26 cellular contexts compared by ENCODE assay signal in the genomic region with DNA sequence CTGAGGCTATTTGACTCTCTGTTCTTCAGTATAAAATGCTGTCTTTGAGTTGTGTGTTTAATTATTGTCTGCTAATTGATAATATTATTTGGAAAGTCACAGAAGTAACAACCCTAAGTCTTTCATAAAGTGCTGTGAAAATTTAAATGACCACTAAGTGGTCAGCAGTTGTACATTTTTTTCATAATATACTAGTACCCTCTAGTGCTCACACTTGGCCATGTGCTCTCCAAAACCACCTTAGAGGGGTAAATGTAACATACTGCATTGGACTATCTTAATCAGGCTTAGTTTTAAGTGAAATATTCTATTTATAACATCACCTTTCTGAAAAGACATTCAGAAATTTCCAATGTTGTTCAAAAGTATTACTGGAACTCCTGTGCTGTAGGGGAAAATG.
DNase-seq lines count a peak whose midpoint lies in the region; ATAC-seq and TF ChIP-seq lines count a peak whose summit lies in the region.
"Had no signal": no experiment of that assay in that cellular context is flagged by ENCODE, and none has a peak within 500 bp of the region (broad histone marks: within the 10 kb centered on the region; RNA-seq: fewer than 3 reads in every experiment).

No MANE protein-coding gene starts in this region.

- H3F3A ChIP-seq in SK-N-SH (replicated peaks; ENCODE audit: insufficient read depth), result no peaks in the 10 kb centered on the region

- CTCF ChIA-PET in SK-N-SH (lab: Yijun Ruan, JAX), result no interaction called here
- CTCF ChIA-PET in RWPE1 (lab: Yijun Ruan, JAX), result no interaction called here

- H3K9me2 ChIP-seq in SK-N-SH, result no peaks in the 10 kb centered on the region

- H2AFZ ChIP-seq in SK-N-SH (ENCODE audit: low read depth), result no peak overlapping the region

- H4K20me1 ChIP-seq in SK-N-SH (ENCODE audit: insufficient read depth), result no peaks in the 10 kb centered on the region

- H3K36me3 Mint-ChIP-seq in type B pancreatic cell, result no peaks in the 10 kb centered on the region
- H3K36me3 Mint-ChIP-seq: CD4-positive, CD25-positive, alpha-beta regulatory T cell had no signal

- no peaks in the 10 kb centered on the region for H3K4me1 ChIP-seq in SK-N-SH (ENCODE audit: control insufficient read depth in 1 of 2, insufficient read depth in 2 of 2, low read depth in 1 of 2, low read length in 1 of 2)
- H3K4me1 ChIP-seq: A549, heart right ventricle had no signal

- no peak overlapping the region for H3K27ac Mint-ChIP-seq in type B pancreatic cell
- H3K27ac Mint-ChIP-seq: activated naive CD4-positive, alpha-beta T cell treated with anti-CD3 and anti-CD28 coated beads for 36 hours; CD4-positive, CD25-positive, alpha-beta regulatory T cell; nephron had no signal

- no peak for TF ChIP-seq EP300 in SK-N-SH (IDR thresholded peaks at IDR 0.05; ENCODE audit: borderline replicate concordance in 1 of 2, low read depth in 1 of 2, low read length in 1 of 2)

- no peaks in the 10 kb centered on the region for H3K4me1 Mint-ChIP-seq in type B pancreatic cell (ENCODE audit: unreplicated experiment)
- H3K4me1 Mint-ChIP-seq: CD4-positive, CD25-positive, alpha-beta regulatory T cell; nephron had no signal

- no peak for ATAC-seq in SK-N-SH treated with all-trans-retinoic acid at 6 μM for 48 hours
- ATAC-seq: A549; activated CD4-positive, CD25-positive, alpha-beta regulatory T cell treated with anti-CD3 and anti-CD28 coated beads, Interleukin-2, amount 50 U/mL, for 24 hours; heart right ventricle had no signal

- H3K4me3 ChIP-seq in SK-N-SH (ENCODE audit: low read depth in 2 of 2, low read length in 1 of 2), result no peak overlapping the region
- H3K4me3 ChIP-seq: A549, dorsolateral prefrontal cortex, heart right ventricle, skin epidermis had no signal

- TF ChIP-seq CTCF in SK-N-SH (IDR thresholded peaks at IDR 0.05) (no peak), type B pancreatic cell (conservative IDR thresholded peaks at IDR 0.05) (peak; percentile 31), RWPE1 (conservative IDR thresholded peaks at IDR 0.05; ENCODE audit: low read depth) (no peak)

- H3K9me3 ChIP-seq in SK-N-SH, result no peaks in the 10 kb centered on the region
- H3K9me3 ChIP-seq: A549, heart right ventricle had no signal

- peak; percentile 58 for TF ChIP-seq RAD21 in SK-N-SH (IDR thresholded peaks at IDR 0.05; ENCODE audit: low read length)

- H3K27ac ChIP-seq in SK-N-SH (ENCODE audit: low read depth in 2 of 2, low read length in 1 of 2) (no peak overlapping the region), RWPE1 (no peak overlapping the region)
- H3K27ac ChIP-seq: A549, dorsolateral prefrontal cortex, heart right ventricle, skin epidermis had no signal

- H3K4me3 Mint-ChIP-seq in type B pancreatic cell, result no peak overlapping the region
- H3K4me3 Mint-ChIP-seq: activated naive CD4-positive, alpha-beta T cell treated with anti-CD3 and anti-CD28 coated beads for 36 hours; CD4-positive, CD25-positive, alpha-beta regulatory T cell; nephron had no signal

- H3K9ac ChIP-seq in SK-N-SH, result no peak overlapping the region

- H3K79me2 ChIP-seq in SK-N-SH (ENCODE audit: insufficient read depth), result no peaks in the 10 kb centered on the region

- no peaks in the 10 kb centered on the region for H3K27me3 Mint-ChIP-seq in type B pancreatic cell
- H3K27me3 Mint-ChIP-seq: CD4-positive, CD25-positive, alpha-beta regulatory T cell had no signal

- DNase-seq in SK-N-SH (no peak), RKO (ENCODE audit: low spot score) (peak; percentile 23), kidney glomerular epithelial cell (lab: John Stamatoyannopoulos, UW) (peak; percentile 34), type B pancreatic cell (ENCODE audit: extremely low spot score, unreplicated experiment) (no peak), OCI-M2 (lab: John Stamatoyannopoulos, UW; ENCODE audit: unreplicated experiment) (no peak), RWPE1 (ENCODE audit: low spot score) (no peak), NK-92 (lab: John Stamatoyannopoulos, UW; ENCODE audit: unreplicated experiment) (no peak)
- DNase-seq: activated CD4-positive, alpha-beta T cell treated with anti-CD3 and anti-CD28 coated beads, Interleukin-2, amount 50 U/mL, for 4 hours; activated naive CD4-positive, alpha-beta T cell treated with anti-CD3 and anti-CD28 coated beads for 36 hours; CD4-positive, CD25-positive, alpha-beta regulatory T cell; dorsolateral prefrontal cortex; EL; GOT3; heart right ventricle; KG1; kidney; MM.1S; NCI-H1105 treated with DMSO at 0.1 percent for 48 hours; NCI-H1930; RPMI8226; stimulated activated naive CD4-positive, alpha-beta T cell had no signal

- no peak overlapping the region for H3K4me2 ChIP-seq in SK-N-SH
- H3K4me2 ChIP-seq: A549 had no signal

- no peaks in the 10 kb centered on the region for H3K36me3 ChIP-seq in SK-N-SH (replicated peaks in 1 of 2; ENCODE audit: control insufficient read depth in 1 of 2, insufficient read depth in 2 of 2, low read length in 1 of 2)
- H3K36me3 ChIP-seq: heart right ventricle had no signal

- H3K9me3 Mint-ChIP-seq in type B pancreatic cell, result no peaks in the 10 kb centered on the region
- H3K9me3 Mint-ChIP-seq: activated naive CD4-positive, alpha-beta T cell treated with anti-CD3 and anti-CD28 coated beads for 36 hours; nephron had no signal

- POLR2A ChIA-PET in SK-N-SH (lab: Yijun Ruan, JAX), result no interaction called here
- POLR2A ChIA-PET in RWPE1 (lab: Yijun Ruan, JAX; ENCODE audit: low non-redundant PET), result no interaction called here

- no peaks in the 10 kb centered on the region for H3K27me3 ChIP-seq in SK-N-SH (ENCODE audit: insufficient read depth)
- H3K27me3 ChIP-seq: dorsolateral prefrontal cortex, heart right ventricle had no signal

TF ChIP-seq in SK-N-SH, 30 proteins besides CTCF, POLR2A, EP300 and RAD21 (continues in another document):
- TF ChIP-seq SIN3A (IDR thresholded peaks at IDR 0.05; ENCODE audit: borderline replicate concordance, low read depth, low read length), result no peak
- TF ChIP-seq JUND (IDR thresholded peaks at IDR 0.05), result no peak
- TF ChIP-seq, protein P1, sequence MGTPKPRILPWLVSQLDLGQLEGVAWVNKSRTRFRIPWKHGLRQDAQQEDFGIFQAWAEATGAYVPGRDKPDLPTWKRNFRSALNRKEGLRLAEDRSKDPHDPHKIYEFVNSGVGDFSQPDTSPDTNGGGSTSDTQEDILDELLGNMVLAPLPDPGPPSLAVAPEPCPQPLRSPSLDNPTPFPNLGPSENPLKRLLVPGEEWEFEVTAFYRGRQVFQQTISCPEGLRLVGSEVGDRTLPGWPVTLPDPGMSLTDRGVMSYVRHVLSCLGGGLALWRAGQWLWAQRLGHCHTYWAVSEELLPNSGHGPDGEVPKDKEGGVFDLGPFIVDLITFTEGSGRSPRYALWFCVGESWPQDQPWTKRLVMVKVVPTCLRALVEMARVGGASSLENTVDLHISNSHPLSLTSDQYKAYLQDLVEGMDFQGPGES (IDR thresholded peaks at IDR 0.05; ENCODE audit: low read depth, low read length), result no peak
- no peak for TF ChIP-seq NFIC (IDR thresholded peaks at IDR 0.05; ENCODE audit: borderline replicate concordance)
- TF ChIP-seq TCF12 (IDR thresholded peaks at IDR 0.05), result no peak
- TF ChIP-seq FOXJ3 (CRISPR knock-in tag; IDR thresholded peaks at IDR 0.05), result no peak
- TF ChIP-seq POLR2AphosphoS5 (IDR thresholded peaks at IDR 0.05; ENCODE audit: low read depth, low read length), result no peak
- TF ChIP-seq, protein P2, sequence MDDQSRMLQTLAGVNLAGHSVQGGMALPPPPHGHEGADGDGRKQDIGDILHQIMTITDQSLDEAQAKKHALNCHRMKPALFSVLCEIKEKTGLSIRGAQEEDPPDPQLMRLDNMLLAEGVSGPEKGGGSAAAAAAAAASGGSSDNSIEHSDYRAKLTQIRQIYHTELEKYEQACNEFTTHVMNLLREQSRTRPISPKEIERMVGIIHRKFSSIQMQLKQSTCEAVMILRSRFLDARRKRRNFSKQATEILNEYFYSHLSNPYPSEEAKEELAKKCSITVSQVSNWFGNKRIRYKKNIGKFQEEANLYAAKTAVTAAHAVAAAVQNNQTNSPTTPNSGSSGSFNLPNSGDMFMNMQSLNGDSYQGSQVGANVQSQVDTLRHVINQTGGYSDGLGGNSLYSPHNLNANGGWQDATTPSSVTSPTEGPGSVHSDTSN (IDR thresholded peaks at IDR 0.05), result no peak
- no peak for TF ChIP-seq MXI1 (IDR thresholded peaks at IDR 0.05; ENCODE audit: low read depth, low read length)
- no peak for TF ChIP-seq GATA2 (CRISPR knock-in tag; IDR thresholded peaks at IDR 0.05)
- no peak for TF ChIP-seq RFX5 (IDR thresholded peaks at IDR 0.05; ENCODE audit: low read length)

TF ChIP-seq in SK-N-SH treated with all-trans-retinoic acid at 6 μM for 48 hours, 23 proteins besides CTCF, POLR2A, EP300 and RAD21 (continues in another document):
- TF ChIP-seq, protein P3, sequence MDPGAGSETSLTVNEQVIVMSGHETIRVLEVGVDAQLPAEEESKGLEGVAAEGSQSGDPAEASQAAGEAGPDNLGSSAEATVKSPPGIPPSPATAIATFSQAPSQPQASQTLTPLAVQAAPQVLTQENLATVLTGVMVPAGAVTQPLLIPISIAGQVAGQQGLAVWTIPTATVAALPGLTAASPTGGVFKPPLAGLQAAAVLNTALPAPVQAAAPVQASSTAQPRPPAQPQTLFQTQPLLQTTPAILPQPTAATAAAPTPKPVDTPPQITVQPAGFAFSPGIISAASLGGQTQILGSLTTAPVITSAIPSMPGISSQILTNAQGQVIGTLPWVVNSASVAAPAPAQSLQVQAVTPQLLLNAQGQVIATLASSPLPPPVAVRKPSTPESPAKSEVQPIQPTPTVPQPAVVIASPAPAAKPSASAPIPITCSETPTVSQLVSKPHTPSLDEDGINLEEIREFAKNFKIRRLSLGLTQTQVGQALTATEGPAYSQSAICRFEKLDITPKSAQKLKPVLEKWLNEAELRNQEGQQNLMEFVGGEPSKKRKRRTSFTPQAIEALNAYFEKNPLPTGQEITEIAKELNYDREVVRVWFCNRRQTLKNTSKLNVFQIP (CRISPR knock-in tag; IDR thresholded peaks at IDR 0.05; ENCODE audit: borderline replicate concordance, low read depth), result no peak
- TF ChIP-seq GLIS3 (CRISPR knock-in tag; IDR thresholded peaks at IDR 0.05), result no peak
- TF ChIP-seq, protein P4, sequence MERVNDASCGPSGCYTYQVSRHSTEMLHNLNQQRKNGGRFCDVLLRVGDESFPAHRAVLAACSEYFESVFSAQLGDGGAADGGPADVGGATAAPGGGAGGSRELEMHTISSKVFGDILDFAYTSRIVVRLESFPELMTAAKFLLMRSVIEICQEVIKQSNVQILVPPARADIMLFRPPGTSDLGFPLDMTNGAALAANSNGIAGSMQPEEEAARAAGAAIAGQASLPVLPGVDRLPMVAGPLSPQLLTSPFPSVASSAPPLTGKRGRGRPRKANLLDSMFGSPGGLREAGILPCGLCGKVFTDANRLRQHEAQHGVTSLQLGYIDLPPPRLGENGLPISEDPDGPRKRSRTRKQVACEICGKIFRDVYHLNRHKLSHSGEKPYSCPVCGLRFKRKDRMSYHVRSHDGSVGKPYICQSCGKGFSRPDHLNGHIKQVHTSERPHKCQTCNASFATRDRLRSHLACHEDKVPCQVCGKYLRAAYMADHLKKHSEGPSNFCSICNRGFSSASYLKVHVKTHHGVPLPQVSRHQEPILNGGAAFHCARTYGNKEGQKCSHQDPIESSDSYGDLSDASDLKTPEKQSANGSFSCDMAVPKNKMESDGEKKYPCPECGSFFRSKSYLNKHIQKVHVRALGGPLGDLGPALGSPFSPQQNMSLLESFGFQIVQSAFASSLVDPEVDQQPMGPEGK (CRISPR knock-in tag; IDR thresholded peaks at IDR 0.05; ENCODE audit: borderline replicate concordance), result no peak

Comparison
In these comparisons a context has a peak if more than half of its experiments do, and no peak if none do; other contexts are left out.
1. DNase-seq: peak in RKO (single experiment) and kidney glomerular epithelial cell (single experiment); none in SK-N-SH (single experiment), type B pancreatic cell (single experiment), OCI-M2 (single experiment), RWPE1 (single experiment) and NK-92 (single experiment).